ENCODE assay signal across 11 cellular contexts in genomic region chr1:12450831-12451559, GRCh38.
DNase-seq lines count a peak whose midpoint lies in the region; ATAC-seq and TF ChIP-seq lines count a peak whose summit lies in the region.
"Had no signal": no experiment of that assay in that cellular context is flagged by ENCODE, and none has a peak within 500 bp of the region (broad histone marks: within the 10 kb centered on the region; RNA-seq: fewer than 3 reads in every experiment).

No MANE protein-coding gene starts in this region.

- peaks cover 0 to 3% (median 0%) of the 10 kb centered on the region in 7 donors for H3K9me3 Mint-ChIP-seq in CD4-positive, CD25-positive, alpha-beta regulatory T cell
- no peaks in the 10 kb centered on the region for H3K9me3 Mint-ChIP-seq in central memory CD8-positive, alpha-beta T cell

- no peaks in the 10 kb centered on the region for H3K9me3 ChIP-seq in CD4-positive, CD25-positive, alpha-beta regulatory T cell (ENCODE audit: control insufficient read depth in 2 of 2, low read length in 2 of 2)
- no peaks in the 10 kb centered on the region for H3K9me3 ChIP-seq in DND-41 (ENCODE audit: insufficient read depth, low read length, severe bottlenecking)
- H3K9me3 ChIP-seq in parathyroid adenoma (ENCODE audit: control insufficient read depth, low read length) = no peaks in the 10 kb centered on the region

- no peak overlapping the region for H2AFZ ChIP-seq in DND-41 (ENCODE audit: low read depth, low read length)
- no peak overlapping the region for H2AFZ ChIP-seq in parathyroid adenoma

- H3K36me3 ChIP-seq in CD4-positive, CD25-positive, alpha-beta regulatory T cell (ENCODE audit: control insufficient read depth, insufficient read depth, low read length) = peaks cover 17% of the 10 kb centered on the region
- H3K36me3 ChIP-seq in DND-41 (ENCODE audit: insufficient read depth, low read length) = peaks cover 5% of the 10 kb centered on the region
- no peaks in the 10 kb centered on the region for H3K36me3 ChIP-seq in parathyroid adenoma (ENCODE audit: control insufficient read depth, insufficient read depth, low read length)

- H3K4me2 ChIP-seq in DND-41 (ENCODE audit: insufficient read depth, low read length) (no peak overlapping the region), parathyroid adenoma (ENCODE audit: low read length) (no peak overlapping the region)

- H3K79me2 ChIP-seq in DND-41 (ENCODE audit: insufficient read depth, low read length) = no peaks in the 10 kb centered on the region
- H3K79me2 ChIP-seq in parathyroid adenoma = no peaks in the 10 kb centered on the region

- H3K27me3 Mint-ChIP-seq in CD4-positive, CD25-positive, alpha-beta regulatory T cell = no peaks in the 10 kb centered on the region
- no peaks in the 10 kb centered on the region for H3K27me3 Mint-ChIP-seq in central memory CD8-positive, alpha-beta T cell

- no peak overlapping the region for H3K4me3 ChIP-seq in CD4-positive, CD25-positive, alpha-beta regulatory T cell (ENCODE audit: low read depth, low read length)
- H3K4me3 ChIP-seq in DND-41 (ENCODE audit: low read depth in 1 of 2, low read length in 2 of 2) (no peak overlapping the region), parathyroid adenoma (ENCODE audit: low read depth, low read length) (no peak overlapping the region)

- no peak for DNase-seq in CD4-positive, CD25-positive, alpha-beta regulatory T cell
- no peak for DNase-seq in DND-41
- no peak for DNase-seq in central memory CD8-positive, alpha-beta T cell (ENCODE audit: low spot score in 2 of 2)
- DNase-seq in effector CD8-positive, alpha-beta T cell (lab: John Stamatoyannopoulos, UW) = no peak
- no peak for DNase-seq in AG20443 (ENCODE audit: low spot score)
- DNase-seq: kidney, NCI-H187, RPMI8226 had no signal

- no peak for ATAC-seq in CD4-positive, CD25-positive, alpha-beta regulatory T cell (ENCODE audit: low read depth in 2 of 2)
- ATAC-seq in DND-41 (ENCODE audit: insufficient read depth, low read depth) (no peak), GM18858 (IDR thresholded peaks at IDR 0.05; ENCODE audit: unreplicated experiment) (no peak), HG03025 (IDR thresholded peaks at IDR 0.05; ENCODE audit: low FRiP score, unreplicated experiment) (no peak)
- no peak for ATAC-seq in central memory CD8-positive, alpha-beta T cell (replicated peaks; ENCODE audit: extremely low read depth, poor library complexity, severe bottlenecking)

- peak overlapping the region; percentile 68 for H3K27ac ChIP-seq in CD4-positive, CD25-positive, alpha-beta regulatory T cell (ENCODE audit: insufficient read depth, low read length, poor library complexity, severe bottlenecking)
- peak overlapping the region; percentile 88 for H3K27ac ChIP-seq in DND-41 (ENCODE audit: low read length)
- peak overlapping the region; percentile 65 for H3K27ac ChIP-seq in parathyroid adenoma

- no peaks in the 10 kb centered on the region for H4K20me1 ChIP-seq in DND-41 (ENCODE audit: insufficient read depth, low read length)

- H3K9ac ChIP-seq in DND-41 (ENCODE audit: low read depth, low read length) (no peak overlapping the region), parathyroid adenoma (no peak overlapping the region)

- TF ChIP-seq CTCF in DND-41 (IDR thresholded peaks at IDR 0.05; ENCODE audit: borderline replicate concordance, extremely low read depth, low read length, poor library complexity, severe bottlenecking) (no peak), parathyroid adenoma (IDR thresholded peaks at IDR 0.05) (no peak)

- peak overlapping the region in 2 of 4 donors; percentile 62 to 84 for H3K4me3 Mint-ChIP-seq in CD4-positive, CD25-positive, alpha-beta regulatory T cell
- peak overlapping the region; percentile 27 for H3K4me3 Mint-ChIP-seq in central memory CD8-positive, alpha-beta T cell

- peaks cover 67% of the 10 kb centered on the region for H3K4me1 ChIP-seq in CD4-positive, CD25-positive, alpha-beta regulatory T cell (ENCODE audit: control insufficient read depth, insufficient read depth, low read length, poor library complexity, severe bottlenecking)
- H3K4me1 ChIP-seq in DND-41 (ENCODE audit: insufficient read depth, low read length) = peaks cover 42% of the 10 kb centered on the region
- peaks cover 45% of the 10 kb centered on the region for H3K4me1 ChIP-seq in parathyroid adenoma

- peak overlapping the region; percentile 28 to 95 (median 91) for H3K27ac Mint-ChIP-seq in CD4-positive, CD25-positive, alpha-beta regulatory T cell
- no peak overlapping the region for H3K27ac Mint-ChIP-seq in central memory CD8-positive, alpha-beta T cell (ENCODE audit: low read depth)

- H3K27me3 ChIP-seq in CD4-positive, CD25-positive, alpha-beta regulatory T cell (ENCODE audit: control insufficient read depth, insufficient read depth, low read length) = no peaks in the 10 kb centered on the region
- no peaks in the 10 kb centered on the region for H3K27me3 ChIP-seq in DND-41 (ENCODE audit: insufficient read depth, low read length, poor library complexity)
- H3K27me3 ChIP-seq in parathyroid adenoma (ENCODE audit: control insufficient read depth, insufficient read depth, low read length) = no peaks in the 10 kb centered on the region

- peaks cover 33% of the 10 kb centered on the region for H3K36me3 Mint-ChIP-seq in CD4-positive, CD25-positive, alpha-beta regulatory T cell
- H3K36me3 Mint-ChIP-seq in central memory CD8-positive, alpha-beta T cell (ENCODE audit: insufficient read depth) = peaks cover 13% of the 10 kb centered on the region

- H3K4me1 Mint-ChIP-seq in CD4-positive, CD25-positive, alpha-beta regulatory T cell = peaks cover 35 to 91% (median 69%) of the 10 kb centered on the region in 4 donors
- peaks cover 50% of the 10 kb centered on the region for H3K4me1 Mint-ChIP-seq in central memory CD8-positive, alpha-beta T cell
